Comparison of ENCODE assay signal across 9 cellular contexts in the genomic region with DNA sequence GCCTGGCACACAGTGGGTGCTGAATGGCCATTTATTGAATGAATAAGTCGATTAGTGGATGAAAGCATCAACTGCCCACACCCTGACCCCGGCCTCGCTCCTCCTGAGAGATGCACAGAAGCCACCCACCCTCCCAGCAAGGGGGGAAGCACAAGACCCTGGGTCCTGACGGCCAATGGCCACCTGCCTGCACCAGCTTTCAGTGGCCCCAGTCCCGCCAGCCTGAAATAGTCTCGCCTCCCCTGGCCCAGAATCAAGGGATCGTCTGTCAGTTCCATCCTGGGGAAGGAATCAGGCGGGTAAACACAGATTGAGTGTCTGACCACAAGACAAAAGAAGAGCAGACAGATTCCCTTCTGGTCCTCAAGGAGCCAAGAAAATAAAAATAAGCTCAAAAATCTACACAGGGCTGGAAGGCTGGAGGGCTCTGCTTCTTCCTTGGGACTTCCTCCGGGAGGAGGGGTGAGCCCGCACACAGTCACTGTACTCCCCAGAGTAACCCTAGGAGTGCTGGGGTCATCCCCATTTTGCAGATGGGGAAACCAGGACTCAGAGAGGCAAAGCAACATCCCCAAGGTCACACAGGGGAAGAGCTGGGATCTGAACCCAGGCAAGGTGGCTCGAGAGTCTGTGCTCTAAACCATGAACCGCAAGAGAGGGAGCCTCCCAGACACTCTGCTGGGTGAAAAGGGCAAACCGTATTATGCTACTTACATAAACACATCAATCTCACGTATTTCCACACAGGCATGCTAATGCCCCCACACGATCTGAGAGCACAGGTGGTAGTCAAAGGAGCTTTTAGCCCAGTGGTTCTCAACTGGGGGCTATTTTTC. TPM values are rescaled to one million over a fixed set of nuclear protein-coding genes. Genes with fewer than 3 reads are reported as not detected.
DNase-seq lines count a peak whose midpoint lies in the region; ATAC-seq and TF ChIP-seq lines count a peak whose summit lies in the region.
"Had no signal": no experiment of that assay in that cellular context is flagged by ENCODE, and none has a peak within 500 bp of the region (broad histone marks: within the 10 kb centered on the region; RNA-seq: fewer than 3 reads in every experiment).

No MANE protein-coding gene starts in this region.

- H3K27me3 Mint-ChIP-seq in activated T-cell treated with anti-CD3 and anti-CD28 coated beads, Interleukin-2, amount 50 U/mL, for 24 hours: no peaks in the 10 kb centered on the region
- no peaks in the 10 kb centered on the region for H3K27me3 Mint-ChIP-seq in activated B cell treated with CpG ODN at 0.5 μM for 24 hours

- no peak for TF ChIP-seq CTCF in activated B cell treated with CpG ODN at 0.5 μM for 24 hours (IDR thresholded peaks at IDR 0.05)

- peaks cover 48% of the 10 kb centered on the region for H3K36me3 Mint-ChIP-seq in activated T-cell treated with anti-CD3 and anti-CD28 coated beads, Interleukin-2, amount 50 U/mL, for 24 hours (ENCODE audit: low read depth)
- peaks cover 24% of the 10 kb centered on the region for H3K36me3 Mint-ChIP-seq in activated B cell treated with CpG ODN at 0.5 μM for 24 hours (ENCODE audit: low read depth)

- peaks cover 92% of the 10 kb centered on the region for H3K4me1 Mint-ChIP-seq in activated T-cell treated with anti-CD3 and anti-CD28 coated beads, Interleukin-2, amount 50 U/mL, for 24 hours (ENCODE audit: low read depth)
- no peaks in the 10 kb centered on the region for H3K4me1 Mint-ChIP-seq in activated B cell treated with CpG ODN at 0.5 μM for 24 hours

- no peaks in the 10 kb centered on the region for H3K9me3 Mint-ChIP-seq in activated T-cell treated with anti-CD3 and anti-CD28 coated beads, Interleukin-2, amount 50 U/mL, for 24 hours
- no peaks in the 10 kb centered on the region for H3K9me3 Mint-ChIP-seq in activated B cell treated with CpG ODN at 0.5 μM for 24 hours

- DNase-seq in activated T-cell treated with anti-CD3 and anti-CD28 coated beads, Interleukin-2, amount 50 U/mL, for 24 hours: peak; percentile 23
- no peak for DNase-seq in activated T-cell treated with anti-CD3 and anti-CD28 coated beads for 4 hours
- no peak for DNase-seq in activated B cell treated with CpG ODN at 0.5 μM for 24 hours
- peak; percentile 27 for DNase-seq in iris pigment epithelial cell (ENCODE audit: low read depth)
- DNase-seq in stimulated activated naive CD8-positive, alpha-beta T cell treated with anti-CD3 and anti-CD28 coated beads, Interleukin-15, Interleukin-2, amounts not matched to agents 100 U/mL and 50 U/mL, for 24 hours: no peak
- DNase-seq in GOT3 (lab: John Stamatoyannopoulos, UW): no peak
- no peak for DNase-seq in NCI-H1048 (lab: John Stamatoyannopoulos, UW)
- no peak for DNase-seq in GM03348 (ENCODE audit: low spot score)
- DNase-seq: activated effector memory CD4-positive, alpha-beta T cell treated with Interleukin-2 at 50 U/mL for 16 hours had no signal

- intact Hi-C loops in activated B cell treated with CpG ODN at 0.5 μM for 24 hours (cut with micrococcal nuclease): loop anchor here (10.0 kb wide), 1 partner anchor 455 kb away; the partner anchor contains the start of gene ZNFX1

- peak overlapping the region; percentile 80 for H3K27ac Mint-ChIP-seq in activated T-cell treated with anti-CD3 and anti-CD28 coated beads, Interleukin-2, amount 50 U/mL, for 24 hours
- peak overlapping the region; percentile 89 for H3K27ac Mint-ChIP-seq in activated B cell treated with CpG ODN at 0.5 μM for 24 hours

- peak overlapping the region; percentile 61 for H3K4me3 Mint-ChIP-seq in activated T-cell treated with anti-CD3 and anti-CD28 coated beads, Interleukin-2, amount 50 U/mL, for 24 hours
- H3K4me3 Mint-ChIP-seq in activated B cell treated with CpG ODN at 0.5 μM for 24 hours: peak overlapping the region; percentile 42

- CTCF ChIA-PET in activated B cell treated with CpG ODN at 0.5 μM for 24 hours (lab: Charles Lee): no interaction called here

- no peak for ATAC-seq in activated B cell treated with CpG ODN at 0.5 μM for 24 hours (ENCODE audit: low read depth)
- ATAC-seq in stimulated activated naive CD8-positive, alpha-beta T cell treated with anti-CD3 and anti-CD28 coated beads, Interleukin-15, Interleukin-2, amounts not matched to agents 100 U/mL and 50 U/mL, for 24 hours: peak; percentile 16

- POLR2A ChIA-PET in activated B cell treated with CpG ODN at 0.5 μM for 24 hours (lab: Charles Lee): interaction anchor here (0.8 to 1.9 kb wide), 4 partner anchors 22 to 108 kb away, joined by 3 to 7 read pairs (median 4); no protein-coding TSS in a partner anchor

RNA-seq across cellular contexts. Expression of gene PREX1, which starts 7.8 kb away (rescaled TPM):
- 65.0 and 71.4 TPM in 2 replicates for total RNA-seq in activated B cell treated with CpG ODN at 0.5 μM for 24 hours

Comparison
In these comparisons a context has a peak if more than half of its experiments do, and no peak if none do; other contexts are left out.
1. DNase-seq: peak in activated T-cell treated with anti-CD3 and anti-CD28 coated beads, Interleukin-2, amount 50 U/mL, for 24 hours (single experiment) and iris pigment epithelial cell (single experiment); none in activated T-cell treated with anti-CD3 and anti-CD28 coated beads for 4 hours (single experiment), activated B cell treated with CpG ODN at 0.5 μM for 24 hours (single experiment), stimulated activated naive CD8-positive, alpha-beta T cell treated with anti-CD3 and anti-CD28 coated beads, Interleukin-15, Interleukin-2, amounts not matched to agents 100 U/mL and 50 U/mL, for 24 hours (single experiment), GOT3 (single experiment), NCI-H1048 (single experiment) and GM03348 (single experiment).